Comparison of ENCODE assay signal across 17 cellular contexts in the genomic region with DNA sequence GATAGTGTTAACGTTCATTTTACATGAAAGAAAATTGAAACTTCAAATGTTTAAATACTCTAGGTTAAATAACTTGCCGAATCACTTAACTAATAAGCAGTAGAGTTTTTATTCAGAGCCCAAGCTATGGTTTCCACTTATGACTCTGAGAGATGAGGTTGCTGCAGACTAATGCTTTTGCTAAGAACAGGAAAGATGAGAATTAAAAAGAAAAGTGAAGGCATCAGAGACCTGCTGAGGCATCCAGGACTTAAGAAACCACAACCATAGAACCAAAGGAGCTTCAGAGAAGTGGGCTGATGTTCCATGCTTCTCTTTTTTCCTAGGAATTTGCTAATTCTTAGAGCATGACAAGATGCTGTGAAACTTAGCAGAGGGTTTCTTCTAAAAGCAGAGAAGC. TPM values are rescaled to one million over a fixed set of nuclear protein-coding genes. Genes with fewer than 3 reads are reported as not detected.
A peak's percentile ranks its signal among the peaks of the same experiment; 100 is the strongest.
DNase-seq lines count a peak whose midpoint lies in the region; ATAC-seq and TF ChIP-seq lines count a peak whose summit lies in the region.
"Had no signal": no experiment of that assay in that cellular context is flagged by ENCODE, and none has a peak within 500 bp of the region (broad histone marks: within the 10 kb centered on the region; RNA-seq: fewer than 3 reads in every experiment).

No MANE protein-coding gene starts in this region.

- no peaks in the 10 kb centered on the region for H3K27me3 ChIP-seq in CD4-positive, CD25-positive, alpha-beta regulatory T cell (ENCODE audit: control insufficient read depth, insufficient read depth, low read length)
- no peaks in the 10 kb centered on the region for H3K27me3 ChIP-seq in CD8-positive, alpha-beta T cell (ENCODE audit: insufficient read depth, low read length)

- peaks cover 14% of the 10 kb centered on the region for H3K4me1 ChIP-seq in CD4-positive, CD25-positive, alpha-beta regulatory T cell (ENCODE audit: control insufficient read depth, insufficient read depth, low read length, poor library complexity, severe bottlenecking)
- H3K4me1 ChIP-seq in CD8-positive, alpha-beta T cell (ENCODE audit: insufficient read depth, low read length), result peaks cover 15% of the 10 kb centered on the region

- H3K36me3 ChIP-seq in CD4-positive, CD25-positive, alpha-beta regulatory T cell (ENCODE audit: control insufficient read depth, insufficient read depth, low read length), result no peaks in the 10 kb centered on the region
- H3K36me3 ChIP-seq in CD8-positive, alpha-beta T cell (ENCODE audit: insufficient read depth, low read length), result no peaks in the 10 kb centered on the region

- H3K36me3 Mint-ChIP-seq in activated CD4-positive, alpha-beta T cell treated with anti-CD3 and anti-CD28 coated beads for 36 hours (ENCODE audit: low read depth), result no peaks in the 10 kb centered on the region
- peaks cover under 1% of the 10 kb centered on the region for H3K36me3 Mint-ChIP-seq in CD4-positive, CD25-positive, alpha-beta regulatory T cell
- no peaks in the 10 kb centered on the region for H3K36me3 Mint-ChIP-seq in activated naive CD8-positive, alpha-beta T cell treated with anti-CD3 and anti-CD28 coated beads, Interleukin-2, amount 10 ng/mL, durations not matched to agents 7 days and 5 days
- peaks cover 3% of the 10 kb centered on the region for H3K36me3 Mint-ChIP-seq in CD8-positive, alpha-beta T cell

- H3K27ac Mint-ChIP-seq in activated CD4-positive, alpha-beta T cell treated with anti-CD3 and anti-CD28 coated beads for 36 hours, result peak overlapping the region; percentile 43
- peak overlapping the region in 1 of 3 donors; percentile 68 for H3K27ac Mint-ChIP-seq in CD4-positive, CD25-positive, alpha-beta regulatory T cell
- no peak overlapping the region for H3K27ac Mint-ChIP-seq in activated naive CD8-positive, alpha-beta T cell treated with anti-CD3 and anti-CD28 coated beads, Interleukin-2, amount 10 ng/mL, durations not matched to agents 7 days and 5 days
- no peak overlapping the region for H3K27ac Mint-ChIP-seq in CD8-positive, alpha-beta T cell

- H3K9me3 Mint-ChIP-seq in activated CD4-positive, alpha-beta T cell treated with anti-CD3 and anti-CD28 coated beads for 36 hours (ENCODE audit: low read depth), result no peaks in the 10 kb centered on the region
- no peaks in the 10 kb centered on the region for H3K9me3 Mint-ChIP-seq in CD4-positive, CD25-positive, alpha-beta regulatory T cell
- no peaks in the 10 kb centered on the region for H3K9me3 Mint-ChIP-seq in activated naive CD8-positive, alpha-beta T cell treated with anti-CD3 and anti-CD28 coated beads, Interleukin-2, amount 10 ng/mL, durations not matched to agents 7 days and 5 days
- no peaks in the 10 kb centered on the region for H3K9me3 Mint-ChIP-seq in CD8-positive, alpha-beta T cell

- intact Hi-C loops in activated CD4-positive, alpha-beta T cell treated with anti-CD3 and anti-CD28 coated beads for 36 hours (cut with DNase I, micrococcal nuclease), result loop anchor here in 1 of 2 experiments (1.0 kb wide), 1 partner anchor 10 kb away; a partner anchor contains a TSS
- intact Hi-C loops in CD8-positive, alpha-beta T cell (cut with DNase I, micrococcal nuclease), result no loop called here

- POLR2A ChIA-PET in activated CD4-positive, alpha-beta T cell treated with anti-CD3 and anti-CD28 coated beads for 36 hours (lab: Charles Lee), result interaction anchor here (0.7 to 1.2 kb wide), 2 partner anchors 9 to 11 kb away, joined by 4 to 5 read pairs; a partner anchor contains a TSS
- POLR2A ChIA-PET in activated naive CD8-positive, alpha-beta T cell treated with anti-CD3 and anti-CD28 coated beads, Interleukin-2, amount 10 ng/mL, durations not matched to agents 7 days and 5 days (lab: Charles Lee), result interaction anchor here (2.1 kb wide), 1 partner anchor 11 kb away, joined by 4 read pairs; a partner anchor contains a TSS
- POLR2A ChIA-PET in CD8-positive, alpha-beta T cell (lab: Charles Lee), result interaction anchor here (1.2 to 1.3 kb wide), 2 partner anchors 9 to 14 kb away, joined by 4 read pairs; no protein-coding TSS in a partner anchor

- TF ChIP-seq CTCF in CD8-positive, alpha-beta T cell (IDR thresholded peaks at IDR 0.05), result no peak

- H3K27me3 Mint-ChIP-seq in activated CD4-positive, alpha-beta T cell treated with anti-CD3 and anti-CD28 coated beads for 36 hours, result no peaks in the 10 kb centered on the region
- no peaks in the 10 kb centered on the region for H3K27me3 Mint-ChIP-seq in CD4-positive, CD25-positive, alpha-beta regulatory T cell
- no peaks in the 10 kb centered on the region for H3K27me3 Mint-ChIP-seq in activated naive CD8-positive, alpha-beta T cell treated with anti-CD3 and anti-CD28 coated beads, Interleukin-2, amount 10 ng/mL, durations not matched to agents 7 days and 5 days
- no peaks in the 10 kb centered on the region for H3K27me3 Mint-ChIP-seq in CD8-positive, alpha-beta T cell (ENCODE audit: low read depth)

- H3K4me3 Mint-ChIP-seq in activated CD4-positive, alpha-beta T cell treated with anti-CD3 and anti-CD28 coated beads for 36 hours, result peak overlapping the region; percentile 34
- peak overlapping the region in 1 of 4 donors; percentile 31 for H3K4me3 Mint-ChIP-seq in CD4-positive, CD25-positive, alpha-beta regulatory T cell
- no peak overlapping the region for H3K4me3 Mint-ChIP-seq in activated naive CD8-positive, alpha-beta T cell treated with anti-CD3 and anti-CD28 coated beads, Interleukin-2, amount 10 ng/mL, durations not matched to agents 7 days and 5 days
- no peak overlapping the region for H3K4me3 Mint-ChIP-seq in CD8-positive, alpha-beta T cell

- CTCF ChIA-PET in activated CD4-positive, alpha-beta T cell treated with anti-CD3 and anti-CD28 coated beads for 36 hours (lab: Charles Lee), result interaction anchor here (0.5 to 1.2 kb wide), 5 partner anchors 9 to 448 kb away, joined by 3 to 4 read pairs (median 3); no protein-coding TSS in a partner anchor
- CTCF ChIA-PET in CD8-positive, alpha-beta T cell (lab: Charles Lee), result interaction anchor here (1.3 kb wide), 1 partner anchor 67 kb away, joined by 4 read pairs; no protein-coding TSS in a partner anchor

- H3K27ac ChIP-seq in CD4-positive, CD25-positive, alpha-beta regulatory T cell (ENCODE audit: insufficient read depth, low read length, poor library complexity, severe bottlenecking), result no peak overlapping the region
- no peak overlapping the region for H3K27ac ChIP-seq in CD8-positive, alpha-beta T cell (ENCODE audit: low read depth, low read length)

- H3K4me1 Mint-ChIP-seq in activated CD4-positive, alpha-beta T cell treated with anti-CD3 and anti-CD28 coated beads for 36 hours, result peaks cover 50% of the 10 kb centered on the region
- H3K4me1 Mint-ChIP-seq in CD4-positive, CD25-positive, alpha-beta regulatory T cell, result peaks cover 39 to 57% (median 51%) of the 10 kb centered on the region in 4 donors
- H3K4me1 Mint-ChIP-seq in activated naive CD8-positive, alpha-beta T cell treated with anti-CD3 and anti-CD28 coated beads, Interleukin-2, amount 10 ng/mL, durations not matched to agents 7 days and 5 days, result peaks cover 27% of the 10 kb centered on the region
- H3K4me1 Mint-ChIP-seq in CD8-positive, alpha-beta T cell (ENCODE audit: low read depth), result peaks cover 56% of the 10 kb centered on the region

- ATAC-seq in activated CD4-positive, alpha-beta T cell treated with anti-CD3 and anti-CD28 coated beads for 36 hours, result peak; percentile 95
- ATAC-seq in CD4-positive, CD25-positive, alpha-beta regulatory T cell (ENCODE audit: low read depth in 2 of 2), result no peak
- ATAC-seq in HG02610 (IDR thresholded peaks at IDR 0.05; ENCODE audit: unreplicated experiment), result peak; percentile 60
- ATAC-seq in activated naive CD8-positive, alpha-beta T cell treated with anti-CD3 and anti-CD28 coated beads, Interleukin-2, amount 10 ng/mL, durations not matched to agents 7 days and 5 days (ENCODE audit: low read depth), result peak; percentile 39
- ATAC-seq in CD8-positive, alpha-beta T cell, result no peak

- peak overlapping the region; percentile 8 for H3K4me3 ChIP-seq in CD4-positive, CD25-positive, alpha-beta regulatory T cell (ENCODE audit: low read depth, low read length)
- H3K4me3 ChIP-seq in CD8-positive, alpha-beta T cell (ENCODE audit: low read depth, low read length), result no peak overlapping the region

- H3K9me3 ChIP-seq in CD4-positive, CD25-positive, alpha-beta regulatory T cell (ENCODE audit: control insufficient read depth in 2 of 2, low read length in 2 of 2), result no peaks in the 10 kb centered on the region
- H3K9me3 ChIP-seq in CD8-positive, alpha-beta T cell (ENCODE audit: low read length), result no peaks in the 10 kb centered on the region

- no peak for DNase-seq in activated CD4-positive, alpha-beta T cell treated with anti-CD3 and anti-CD28 coated beads for 36 hours
- no peak for DNase-seq in activated CD4-positive, alpha-beta T cell treated with anti-CD3 and anti-CD28 coated beads, Interleukin-2, amount 50 U/mL, for 1 hour
- peak in 1 of 3 donors; percentile 62 for DNase-seq in CD4-positive, CD25-positive, alpha-beta regulatory T cell
- DNase-seq in activated naive CD8-positive, alpha-beta T cell treated with anti-CD3 and anti-CD28 coated beads, Interleukin-2, amount 10 ng/mL, durations not matched to agents 7 days and 5 days, result no peak
- no peak for DNase-seq in ureter (ENCODE audit: low spot score)
- DNase-seq in CD8-positive, alpha-beta T cell, result no peak
- no peak for DNase-seq in NOMO-1 treated with DMSO at 0.1 percent for 48 hours (lab: John Stamatoyannopoulos, UW; ENCODE audit: unreplicated experiment)
- DNase-seq: 8988T, C1 segment of cervical spinal cord, COR-L47, DMS53, KG1, NCI-H1092 treated with DMSO at 0.1 percent for 48 hours, NCI-H1694, NCI-H446 treated with DMSO at 0.1 percent for 48 hours, NCI-H748 treated with DMSO at 0.1 percent for 48 hours had no signal

RNA-seq across cellular contexts. Expression of a gene that starts 9.5 kb away (rescaled TPM):
- 10 to 100 TPM; 45.9 to 59.1 TPM for total RNA-seq in activated CD4-positive, alpha-beta T cell treated with anti-CD3 and anti-CD28 coated beads for 36 hours
- 25.0 TPM for total RNA-seq in CD4-positive, CD25-positive, alpha-beta regulatory T cell
- 10 to 100 TPM; 24.4 to 32.3 (median 28.8) TPM for polyA plus RNA-seq in CD4-positive, CD25-positive, alpha-beta regulatory T cell
- 10 to 100 TPM; 62.4 to 65.0 TPM for total RNA-seq in activated naive CD8-positive, alpha-beta T cell treated with anti-CD3 and anti-CD28 coated beads, Interleukin-2, amount 10 ng/mL, durations not matched to agents 7 days and 5 days
- 58.4 TPM for total RNA-seq in ureter
- 10 to 100 TPM; 20.6 to 23.4 TPM for total RNA-seq in CD8-positive, alpha-beta T cell

RNA-seq across cellular contexts. Expression of a gene that starts 10.3 kb away (rescaled TPM):
- total RNA-seq in activated CD4-positive, alpha-beta T cell treated with anti-CD3 and anti-CD28 coated beads for 36 hours, result 10 to 100 TPM; 26.5 to 27.0 TPM
- 9.6 TPM for total RNA-seq in CD4-positive, CD25-positive, alpha-beta regulatory T cell
- polyA plus RNA-seq in CD4-positive, CD25-positive, alpha-beta regulatory T cell, result 1 to 10 TPM in 2 of 4 donors, under 1 TPM in 2; 0.15 to 1.7 (median 0.94) TPM
- total RNA-seq in activated naive CD8-positive, alpha-beta T cell treated with anti-CD3 and anti-CD28 coated beads, Interleukin-2, amount 10 ng/mL, durations not matched to agents 7 days and 5 days, result 10 to 100 TPM; 34.0 to 38.1 TPM
- 53.7 TPM for total RNA-seq in ureter
- 10 to 100 TPM; 12.4 to 15.7 TPM for total RNA-seq in CD8-positive, alpha-beta T cell

Comparison
In these comparisons a context has a peak if more than half of its experiments do, and no peak if none do; other contexts are left out.
1. ATAC-seq: peak in activated CD4-positive, alpha-beta T cell treated with anti-CD3 and anti-CD28 coated beads for 36 hours (single experiment), HG02610 (single experiment) and activated naive CD8-positive, alpha-beta T cell treated with anti-CD3 and anti-CD28 coated beads, Interleukin-2, amount 10 ng/mL, durations not matched to agents 7 days and 5 days (single experiment); none in CD4-positive, CD25-positive, alpha-beta regulatory T cell (0 of 2) and CD8-positive, alpha-beta T cell (single experiment).